Comparison of ENCODE assay signal across 17 cellular contexts in the genomic region with DNA sequence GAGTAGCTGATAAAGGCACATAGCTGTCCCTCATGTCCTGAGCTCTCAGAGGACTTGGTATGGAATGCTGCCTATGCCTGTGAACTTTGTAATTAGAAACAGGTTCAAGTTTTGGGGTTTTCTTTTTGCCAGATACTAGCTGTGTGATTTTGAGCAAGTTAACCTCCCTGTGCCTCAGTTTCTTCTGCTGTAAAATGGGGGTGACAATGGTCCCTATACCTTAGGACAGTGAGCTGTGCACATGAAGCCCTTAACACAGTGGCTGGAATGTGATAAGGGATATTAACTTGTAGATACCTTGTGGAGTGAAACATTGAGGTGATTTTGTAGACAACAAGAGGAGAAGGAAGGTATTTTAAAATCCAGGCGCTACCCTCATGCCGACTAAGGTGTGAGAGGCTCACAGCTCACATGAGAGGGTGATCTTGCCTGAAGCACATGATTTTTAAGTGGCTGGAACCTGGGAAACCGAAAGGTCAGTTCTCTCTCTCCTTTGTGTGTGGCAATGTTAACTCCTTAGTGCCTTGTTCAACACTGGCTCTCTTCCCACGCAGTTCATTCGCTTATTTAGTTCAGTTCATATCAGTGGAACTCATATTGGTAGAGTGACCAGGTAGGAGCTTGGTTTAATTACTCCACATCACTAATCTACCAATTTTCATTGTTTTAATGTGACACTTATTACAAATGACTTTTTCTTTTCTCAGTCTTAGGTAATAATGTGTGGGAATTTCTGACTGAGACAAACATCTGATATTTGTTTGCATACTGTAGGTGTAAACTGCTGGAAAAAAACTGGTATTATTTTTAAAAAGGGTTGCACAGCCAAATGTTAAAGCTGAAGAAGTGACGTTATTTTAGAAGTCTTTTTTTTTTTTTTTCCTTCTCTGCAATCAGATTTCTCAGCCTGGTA.
DNase-seq lines count a peak whose midpoint lies in the region; ATAC-seq and TF ChIP-seq lines count a peak whose summit lies in the region.
"Had no signal": no experiment of that assay in that cellular context is flagged by ENCODE, and none has a peak within 500 bp of the region (broad histone marks: within the 10 kb centered on the region; RNA-seq: fewer than 3 reads in every experiment).

No MANE protein-coding gene starts in this region.

- no peaks in the 10 kb centered on the region for H3K23me2 ChIP-seq in H9 (ENCODE audit: insufficient read length, low read depth, low read length, poor library complexity, severe bottlenecking)

- H3K23ac ChIP-seq in H9 (ENCODE audit: insufficient read length, low read depth, low read length) (no peak overlapping the region), neuronal stem cell (ENCODE audit: low read depth, low read length, poor library complexity) (no peak overlapping the region)

- H3K27me3 ChIP-seq in H9 (ENCODE audit: insufficient read depth, low read length) (no peaks in the 10 kb centered on the region), neuronal stem cell (ENCODE audit: control insufficient read depth in 3 of 3, insufficient read depth in 3 of 3, low read depth in 1 of 3, low read length in 3 of 3) (no peaks in the 10 kb centered on the region)
- H3K27me3 ChIP-seq: esophagus muscularis mucosa, testis had no signal

- no peak overlapping the region for H3K18ac ChIP-seq in H9 (ENCODE audit: insufficient read length, low read depth, low read length)
- no peak overlapping the region for H3K18ac ChIP-seq in neuronal stem cell (ENCODE audit: low read length)

- no peaks in the 10 kb centered on the region for H3K9me3 Mint-ChIP-seq in H9
- no peaks in the 10 kb centered on the region for H3K9me3 Mint-ChIP-seq in activated T-helper 17 cell treated with anti-CD3 and anti-CD28 coated beads, Interleukin-2, amount 50 U/mL, for 72 hours
- no peaks in the 10 kb centered on the region for H3K9me3 Mint-ChIP-seq in T-cell
- H3K9me3 Mint-ChIP-seq: activated CD4-positive, alpha-beta memory T cell treated with anti-CD3 and anti-CD28 coated beads for 36 hours; naive thymus-derived CD8-positive, alpha-beta T cell had no signal

- H3K9ac ChIP-seq in H9 (ENCODE audit: extremely low read depth, insufficient read length, low read length) = no peak overlapping the region
- no peak overlapping the region for H3K9ac ChIP-seq in neuronal stem cell (ENCODE audit: low read depth, low read length, poor library complexity)

- no peak overlapping the region for H4K5ac ChIP-seq in H9 (ENCODE audit: insufficient read length, low read depth, low read length)

- no peak overlapping the region for H3K4me2 ChIP-seq in H9 (ENCODE audit: insufficient read depth, insufficient read length, low read length)
- no peak overlapping the region for H3K4me2 ChIP-seq in neuronal stem cell (ENCODE audit: insufficient read depth, low read length, poor library complexity, severe bottlenecking)

- H3K79me2 ChIP-seq in H9 (ENCODE audit: insufficient read depth, low read length) = no peaks in the 10 kb centered on the region

- H3K9me3 ChIP-seq in H9 (ENCODE audit: control insufficient read depth, low read depth, low read length) (no peaks in the 10 kb centered on the region), neuronal stem cell (replicated peaks in 1 of 2; ENCODE audit: control insufficient read depth in 2 of 2, insufficient read depth in 1 of 2, low read depth in 1 of 2, low read length in 2 of 2) (no peaks in the 10 kb centered on the region)
- H3K9me3 ChIP-seq: esophagus muscularis mucosa, testis had no signal

- no peaks in the 10 kb centered on the region for H3K36me3 Mint-ChIP-seq in H9 (ENCODE audit: insufficient read depth in 1 of 3, low read depth in 3 of 3)
- peaks cover 28% of the 10 kb centered on the region for H3K36me3 Mint-ChIP-seq in activated T-helper 17 cell treated with anti-CD3 and anti-CD28 coated beads, Interleukin-2, amount 50 U/mL, for 72 hours (ENCODE audit: low read depth)
- H3K36me3 Mint-ChIP-seq in T-cell = peaks cover 53% of the 10 kb centered on the region

- H3K36me3 ChIP-seq in neuronal stem cell (replicated peaks in 1 of 2; ENCODE audit: control insufficient read depth in 2 of 2, insufficient read depth in 2 of 2, low read length in 2 of 2) = no peaks in the 10 kb centered on the region

- H2BK5ac ChIP-seq in H9 (ENCODE audit: insufficient read length, low read length) (no peak overlapping the region), neuronal stem cell (ENCODE audit: low read length) (no peak overlapping the region)

- H4K8ac ChIP-seq in H9 (replicated peaks; ENCODE audit: insufficient read length, low read depth, low read length) (no peak overlapping the region), neuronal stem cell (ENCODE audit: low read depth, low read length) (no peak overlapping the region)

- H2BK15ac ChIP-seq in H9 (ENCODE audit: low read depth, low read length) = 0 out of 2 replicates have a peak overlapping the region, but pooled peaks have one; percentile 40
- H2BK15ac ChIP-seq in neuronal stem cell (ENCODE audit: low read length) = no peak overlapping the region

- H3K4me1 ChIP-seq in H9 (ENCODE audit: insufficient read depth, low read length) = peaks cover 6% of the 10 kb centered on the region; the same call in 1 of the 2 replicates
- peaks cover 6 to 37% of the 10 kb centered on the region in 2 donors for H3K4me1 ChIP-seq in neuronal stem cell (ENCODE audit: control insufficient read depth in 2 of 2, insufficient read depth in 1 of 2, low read depth in 1 of 2, low read length in 2 of 2)
- H3K4me1 ChIP-seq: testis had no signal

- H3K27ac ChIP-seq in H9 (ENCODE audit: insufficient read length, low read depth, low read length) (no peak overlapping the region), neuronal stem cell (replicated peaks; ENCODE audit: low read length) (no peak overlapping the region)
- H3K27ac ChIP-seq: HL-60, testis had no signal

- TF ChIP-seq CTCF in H9 (conservative IDR thresholded peaks at IDR 0.05) = no peak

- H3K4me3 ChIP-seq in neuronal stem cell (ENCODE audit: low read length in 2 of 2) = no peak overlapping the region
- H3K4me3 ChIP-seq: esophagus muscularis mucosa, testis had no signal

- CTCF ChIA-PET in T-cell (lab: Charles Lee) = interaction anchor here in 1 of 2 donors (0.6 to 1.5 kb wide), 2 partner anchors 18 to 356 kb away, joined by 4 to 6 read pairs; no protein-coding TSS in a partner anchor

- H3K4me3 Mint-ChIP-seq in H9 = no peak overlapping the region
- no peak overlapping the region for H3K4me3 Mint-ChIP-seq in activated T-helper 17 cell treated with anti-CD3 and anti-CD28 coated beads, Interleukin-2, amount 50 U/mL, for 72 hours
- H3K4me3 Mint-ChIP-seq in T-cell = no peak overlapping the region
- H3K4me3 Mint-ChIP-seq: activated CD4-positive, alpha-beta memory T cell treated with anti-CD3 and anti-CD28 coated beads for 36 hours; naive thymus-derived CD8-positive, alpha-beta T cell had no signal

- WGBS in H9 (ENCODE audit: extremely low coverage, insufficient read length, low lambda C conversion rate) = no CpG with 5 or more reads among the region's 6 CpGs
- no CpG with 5 or more reads among the region's 6 CpGs for WGBS in neuronal stem cell (ENCODE audit: extremely low coverage in 2 of 2, insufficient read length in 2 of 2, insufficient replicate concordance in 1 of 2), 2 donors

- intact Hi-C loops in left ventricle myocardium superior (cut with micrococcal nuclease) = loop anchor here (10.0 kb wide), 1 partner anchor 95 kb away; no protein-coding TSS in a partner anchor

- POLR2A ChIA-PET in T-cell (lab: Charles Lee) = no interaction called here

- H3K27me3 Mint-ChIP-seq in H9 (ENCODE audit: low read depth) = no peaks in the 10 kb centered on the region; the same call in 1 of the 2 replicates
- H3K27me3 Mint-ChIP-seq in activated T-helper 17 cell treated with anti-CD3 and anti-CD28 coated beads, Interleukin-2, amount 50 U/mL, for 72 hours = no peaks in the 10 kb centered on the region
- no peaks in the 10 kb centered on the region for H3K27me3 Mint-ChIP-seq in T-cell
- H3K27me3 Mint-ChIP-seq: activated CD4-positive, alpha-beta memory T cell treated with anti-CD3 and anti-CD28 coated beads for 36 hours; naive thymus-derived CD8-positive, alpha-beta T cell had no signal

- H3K4me1 Mint-ChIP-seq in H9 (peaks cover 25 to 32% of the 10 kb centered on the region in 2 experiments), T-cell (peaks cover 5 to 12% (median 8%) of the 10 kb centered on the region in 3 donors)
- peaks cover 4% of the 10 kb centered on the region for H3K4me1 Mint-ChIP-seq in activated T-helper 17 cell treated with anti-CD3 and anti-CD28 coated beads, Interleukin-2, amount 50 U/mL, for 72 hours

- no peak overlapping the region for H2BK120ac ChIP-seq in H9 (ENCODE audit: low read depth, low read length, poor library complexity, severe bottlenecking)
- H2BK120ac ChIP-seq in neuronal stem cell (ENCODE audit: low read depth, low read length) = no peak overlapping the region

- H3K56ac ChIP-seq in H9 (ENCODE audit: insufficient read length, low read depth, low read length) = no peak overlapping the region

- ATAC-seq in activated T-helper 17 cell treated with anti-CD3 and anti-CD28 coated beads, Interleukin-2, amount 50 U/mL, for 72 hours (replicated peaks) = no peak
- peak; percentile 75 for ATAC-seq in left ventricle myocardium superior
- ATAC-seq in T-cell (replicated peaks in 1 of 4) = no peak
- ATAC-seq: naive thymus-derived CD8-positive, alpha-beta T cell had no signal

- no peak overlapping the region for H2BK20ac ChIP-seq in H9 (ENCODE audit: low read depth, low read length, poor library complexity, severe bottlenecking)

- H2AK5ac ChIP-seq in H9 (ENCODE audit: insufficient read length, low read length) (no peak overlapping the region), neuronal stem cell (ENCODE audit: low read depth, low read length) (no peak overlapping the region)

- DNase-seq in H9 (no peak), left ventricle myocardium superior (no peak), neuronal stem cell (ENCODE audit: low spot score) (no peak), NCI-H146 (lab: John Stamatoyannopoulos, UW) (no peak), T-cell (no peak), NCI-H748 treated with DMSO at 0.1 percent for 48 hours (lab: John Stamatoyannopoulos, UW) (no peak)
- no peak for DNase-seq in stimulated activated CD4-positive, alpha-beta T cell treated with anti-CD3 and anti-CD28 coated beads, Interleukin-1b, Interleukin-23, amount 100 ng/mL, for 48 hours
- DNase-seq: activated CD4-positive, alpha-beta memory T cell treated with anti-CD3 and anti-CD28 coated beads for 36 hours; dermis blood vessel endothelial cell; KG1; naive thymus-derived CD8-positive, alpha-beta T cell; NCI-H82; retina; testis had no signal

- H2BK12ac ChIP-seq in H9 (ENCODE audit: insufficient read length, low read depth, low read length) (peak overlapping the region; percentile 88), neuronal stem cell (ENCODE audit: low read length) (no peak overlapping the region)

- H3K4ac ChIP-seq in H9 (ENCODE audit: low read depth, low read length) = no peak overlapping the region
- H3K4ac ChIP-seq in neuronal stem cell (ENCODE audit: low read length) = no peak overlapping the region

- H3K14ac ChIP-seq in H9 (ENCODE audit: insufficient read depth, low read length) (no peak overlapping the region), neuronal stem cell (ENCODE audit: low read length) (no peak overlapping the region)

- peak overlapping the region in 1 of 3 experiments; percentile 20; a peak in 1 of 7 replicates for H3K27ac Mint-ChIP-seq in H9
- H3K27ac Mint-ChIP-seq in activated T-helper 17 cell treated with anti-CD3 and anti-CD28 coated beads, Interleukin-2, amount 50 U/mL, for 72 hours = peak overlapping the region; percentile 4
- peak overlapping the region in 1 of 2 donors; percentile 12 for H3K27ac Mint-ChIP-seq in T-cell
- H3K27ac Mint-ChIP-seq: activated CD4-positive, alpha-beta memory T cell treated with anti-CD3 and anti-CD28 coated beads for 36 hours had no signal

- no peak overlapping the region for H2AFZ ChIP-seq in H9 (ENCODE audit: low read length)
- H2AFZ ChIP-seq in neuronal stem cell (ENCODE audit: low read length) = peak overlapping the region; percentile 55

- no peaks in the 10 kb centered on the region for H3K79me1 ChIP-seq in H9 (ENCODE audit: insufficient read depth, low read depth, low read length, poor library complexity, severe bottlenecking)
- no peaks in the 10 kb centered on the region for H3K79me1 ChIP-seq in neuronal stem cell (ENCODE audit: low read depth, low read length)

- H4K91ac ChIP-seq in H9 (ENCODE audit: insufficient read length, low read depth, low read length) (no peak overlapping the region), neuronal stem cell (ENCODE audit: low read depth, low read length, poor library complexity) (no peak overlapping the region)

- H3T11ph ChIP-seq in H9 (ENCODE audit: low read length) = no peak overlapping the region

- no peaks in the 10 kb centered on the region for H4K20me1 ChIP-seq in H9 (ENCODE audit: control insufficient read depth, insufficient read depth, insufficient read length)
